ENCODE assay signal across 1 cellular context in the genomic region with DNA sequence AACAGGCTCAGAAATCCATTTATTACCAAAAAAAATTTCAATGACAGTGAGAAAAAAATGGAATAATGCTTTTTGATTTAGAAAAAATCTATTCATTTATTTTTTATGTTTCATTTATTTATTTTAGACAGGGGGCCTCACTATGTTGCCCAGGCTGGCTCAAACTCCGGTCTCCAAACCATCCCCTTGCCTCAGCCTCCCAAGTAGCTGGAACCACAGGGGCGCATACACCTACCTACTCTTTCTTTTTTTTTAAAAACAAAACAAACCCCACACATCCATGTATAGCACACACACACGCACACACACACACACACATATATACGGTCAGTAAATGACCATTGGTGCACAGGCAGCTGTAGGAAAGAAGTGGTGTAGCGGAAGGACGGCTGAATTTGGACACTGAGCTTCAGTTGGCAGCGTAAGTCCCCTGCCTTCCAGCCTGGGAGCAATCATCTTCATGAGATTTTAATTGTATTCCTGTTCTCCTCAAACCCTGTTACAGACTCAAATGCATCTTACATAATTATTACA.
TF ChIP-seq lines count a peak whose summit lies in the region.

No MANE protein-coding gene starts in this region.

TF ChIP-seq in K562, 482 proteins besides CTCF, POLR2A, EP300 and RAD21 (continues in another document):
- no peak for TF ChIP-seq POLR2AphosphoS5 (IDR thresholded peaks at IDR 0.05; ENCODE audit: control insufficient read depth, insufficient read depth, low read depth, low read length)
- TF ChIP-seq IFI16 (CRISPR knock-in tag; IDR thresholded peaks at IDR 0.05), result 0 out of 2 replicates have a peak, but pooled peaks have one; percentile 57
- no peak for TF ChIP-seq TAF15 (IDR thresholded peaks at IDR 0.05; ENCODE audit: low read depth, low read length)
- TF ChIP-seq MEIS2 (IDR thresholded peaks at IDR 0.05; ENCODE audit: partially characterized antibody), result no peak
- no peak for TF ChIP-seq ELK3 (CRISPR knock-in tag; IDR thresholded peaks at IDR 0.05)
- peak; percentile 85; the same call in 1 of the 2 replicates for TF ChIP-seq ELF4 (CRISPR knock-in tag; IDR thresholded peaks at IDR 0.05)
- no peak for TF ChIP-seq CCNT2 (IDR thresholded peaks at IDR 0.05; ENCODE audit: borderline replicate concordance, extremely low read depth, insufficient read length, low read depth, low read length)
- peak; percentile 49; the same call in 1 of the 2 replicates for TF ChIP-seq ZNF589 (CRISPR knock-in tag; IDR thresholded peaks at IDR 0.05; ENCODE audit: low read depth)
- no peak for TF ChIP-seq ETV6 (IDR thresholded peaks at IDR 0.05; ENCODE audit: borderline replicate concordance in 1 of 2, low read depth in 2 of 2, low read length in 1 of 2)
- TF ChIP-seq ETV6 (CRISPR knock-in tag; IDR thresholded peaks at IDR 0.05; ENCODE audit: borderline replicate concordance), result no peak
- no peak for TF ChIP-seq NEUROD1 (IDR thresholded peaks at IDR 0.05; ENCODE audit: borderline replicate concordance, low read depth, low read length, partially characterized antibody)
- 0 out of 2 replicates have a peak, but pooled peaks have one; percentile 20 for TF ChIP-seq ZKSCAN8 (CRISPR knock-in tag; IDR thresholded peaks at IDR 0.05)
- TF ChIP-seq, protein P1, sequence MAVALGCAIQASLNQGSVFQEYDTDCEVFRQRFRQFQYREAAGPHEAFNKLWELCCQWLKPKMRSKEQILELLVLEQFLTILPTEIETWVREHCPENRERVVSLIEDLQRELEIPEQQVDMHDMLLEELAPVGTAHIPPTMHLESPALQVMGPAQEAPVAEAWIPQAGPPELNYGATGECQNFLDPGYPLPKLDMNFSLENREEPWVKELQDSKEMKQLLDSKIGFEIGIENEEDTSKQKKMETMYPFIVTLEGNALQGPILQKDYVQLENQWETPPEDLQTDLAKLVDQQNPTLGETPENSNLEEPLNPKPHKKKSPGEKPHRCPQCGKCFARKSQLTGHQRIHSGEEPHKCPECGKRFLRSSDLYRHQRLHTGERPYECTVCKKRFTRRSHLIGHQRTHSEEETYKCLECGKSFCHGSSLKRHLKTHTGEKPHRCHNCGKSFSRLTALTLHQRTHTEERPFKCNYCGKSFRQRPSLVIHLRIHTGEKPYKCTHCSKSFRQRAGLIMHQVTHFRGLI (CRISPR knock-in tag; IDR thresholded peaks at IDR 0.05), result no peak
- peak; percentile 26; the same call in 1 of the 2 replicates for TF ChIP-seq HDGF (IDR thresholded peaks at IDR 0.05)
- TF ChIP-seq ZSCAN32 (CRISPR knock-in tag; IDR thresholded peaks at IDR 0.05), result 0 out of 2 replicates have a peak, but pooled peaks have one; percentile 14
- no peak for TF ChIP-seq ZNF408 (CRISPR knock-in tag; IDR thresholded peaks at IDR 0.05; ENCODE audit: low read depth)
- TF ChIP-seq SIX5 (IDR thresholded peaks at IDR 0.05; ENCODE audit: borderline replicate concordance in 1 of 2, insufficient read depth in 1 of 2, low read depth in 1 of 2, low read length in 2 of 2), result no peak
- no peak for TF ChIP-seq NCOR1 (IDR thresholded peaks at IDR 0.05)
- no peak for TF ChIP-seq GTF2A2 (tag; IDR thresholded peaks at IDR 0.05)
- TF ChIP-seq, protein P2, sequence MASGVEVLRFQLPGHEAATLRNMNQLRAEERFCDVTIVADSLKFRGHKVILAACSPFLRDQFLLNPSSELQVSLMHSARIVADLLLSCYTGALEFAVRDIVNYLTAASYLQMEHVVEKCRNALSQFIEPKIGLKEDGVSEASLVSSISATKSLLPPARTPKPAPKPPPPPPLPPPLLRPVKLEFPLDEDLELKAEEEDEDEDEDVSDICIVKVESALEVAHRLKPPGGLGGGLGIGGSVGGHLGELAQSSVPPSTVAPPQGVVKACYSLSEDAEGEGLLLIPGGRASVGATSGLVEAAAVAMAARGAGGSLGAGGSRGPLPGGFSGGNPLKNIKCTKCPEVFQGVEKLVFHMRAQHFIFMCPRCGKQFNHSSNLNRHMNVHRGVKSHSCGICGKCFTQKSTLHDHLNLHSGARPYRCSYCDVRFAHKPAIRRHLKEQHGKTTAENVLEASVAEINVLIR (CRISPR knock-in tag; IDR thresholded peaks at IDR 0.05), result no peak
- TF ChIP-seq PYGO2 (tag; IDR thresholded peaks at IDR 0.05), result no peak
- TF ChIP-seq GABPA (tag; conservative IDR thresholded peaks at IDR 0.05; ENCODE audit: low read depth), result 0 out of 2 replicates have a peak, but pooled peaks have one; percentile 0
- 0 out of 2 replicates have a peak, but pooled peaks have one; percentile 9 for TF ChIP-seq ZNF431 (CRISPR knock-in tag; IDR thresholded peaks at IDR 0.05)
- TF ChIP-seq, protein P3, sequence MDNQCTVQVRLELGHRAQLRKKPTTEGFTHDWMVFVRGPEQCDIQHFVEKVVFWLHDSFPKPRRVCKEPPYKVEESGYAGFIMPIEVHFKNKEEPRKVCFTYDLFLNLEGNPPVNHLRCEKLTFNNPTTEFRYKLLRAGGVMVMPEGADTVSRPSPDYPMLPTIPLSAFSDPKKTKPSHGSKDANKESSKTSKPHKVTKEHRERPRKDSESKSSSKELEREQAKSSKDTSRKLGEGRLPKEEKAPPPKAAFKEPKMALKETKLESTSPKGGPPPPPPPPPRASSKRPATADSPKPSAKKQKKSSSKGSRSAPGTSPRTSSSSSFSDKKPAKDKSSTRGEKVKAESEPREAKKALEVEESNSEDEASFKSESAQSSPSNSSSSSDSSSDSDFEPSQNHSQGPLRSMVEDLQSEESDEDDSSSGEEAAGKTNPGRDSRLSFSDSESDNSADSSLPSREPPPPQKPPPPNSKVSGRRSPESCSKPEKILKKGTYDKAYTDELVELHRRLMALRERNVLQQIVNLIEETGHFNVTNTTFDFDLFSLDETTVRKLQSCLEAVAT (IDR thresholded peaks at IDR 0.05), result peak; percentile 83 to 87; a peak in 3 of 4 replicates
- peak; percentile 6; the same call in 1 of the 2 replicates for TF ChIP-seq ETV1 (tag; conservative IDR thresholded peaks at IDR 0.05; ENCODE audit: low read depth)
- TF ChIP-seq DNMT1 (IDR thresholded peaks at IDR 0.05), result peak; percentile 53; the same call in 1 of the 2 replicates
- no peak for TF ChIP-seq VEZF1 (CRISPR knock-in tag; IDR thresholded peaks at IDR 0.05)
- no peak for TF ChIP-seq ELF2 (CRISPR knock-in tag; IDR thresholded peaks at IDR 0.05)
- TF ChIP-seq ZNF436 (CRISPR knock-in tag; IDR thresholded peaks at IDR 0.05), result 0 out of 2 replicates have a peak, but pooled peaks have one; percentile 27
- TF ChIP-seq MXI1 (IDR thresholded peaks at IDR 0.05; ENCODE audit: low read depth, low read length), result no peak
- no peak for TF ChIP-seq LCOR (CRISPR knock-in tag; IDR thresholded peaks at IDR 0.05)
- TF ChIP-seq FIP1L1 (IDR thresholded peaks at IDR 0.05; ENCODE audit: low read depth, low read length, poor library complexity, severe bottlenecking), result no peak
- no peak for TF ChIP-seq ILK (tag; IDR thresholded peaks at IDR 0.05; ENCODE audit: borderline replicate concordance, low read depth)
- TF ChIP-seq TRIM24 (IDR thresholded peaks at IDR 0.05), result no peak
- TF ChIP-seq NFIX (CRISPR knock-in tag; IDR thresholded peaks at IDR 0.05; ENCODE audit: low read depth), result no peak
- TF ChIP-seq, protein P4, sequence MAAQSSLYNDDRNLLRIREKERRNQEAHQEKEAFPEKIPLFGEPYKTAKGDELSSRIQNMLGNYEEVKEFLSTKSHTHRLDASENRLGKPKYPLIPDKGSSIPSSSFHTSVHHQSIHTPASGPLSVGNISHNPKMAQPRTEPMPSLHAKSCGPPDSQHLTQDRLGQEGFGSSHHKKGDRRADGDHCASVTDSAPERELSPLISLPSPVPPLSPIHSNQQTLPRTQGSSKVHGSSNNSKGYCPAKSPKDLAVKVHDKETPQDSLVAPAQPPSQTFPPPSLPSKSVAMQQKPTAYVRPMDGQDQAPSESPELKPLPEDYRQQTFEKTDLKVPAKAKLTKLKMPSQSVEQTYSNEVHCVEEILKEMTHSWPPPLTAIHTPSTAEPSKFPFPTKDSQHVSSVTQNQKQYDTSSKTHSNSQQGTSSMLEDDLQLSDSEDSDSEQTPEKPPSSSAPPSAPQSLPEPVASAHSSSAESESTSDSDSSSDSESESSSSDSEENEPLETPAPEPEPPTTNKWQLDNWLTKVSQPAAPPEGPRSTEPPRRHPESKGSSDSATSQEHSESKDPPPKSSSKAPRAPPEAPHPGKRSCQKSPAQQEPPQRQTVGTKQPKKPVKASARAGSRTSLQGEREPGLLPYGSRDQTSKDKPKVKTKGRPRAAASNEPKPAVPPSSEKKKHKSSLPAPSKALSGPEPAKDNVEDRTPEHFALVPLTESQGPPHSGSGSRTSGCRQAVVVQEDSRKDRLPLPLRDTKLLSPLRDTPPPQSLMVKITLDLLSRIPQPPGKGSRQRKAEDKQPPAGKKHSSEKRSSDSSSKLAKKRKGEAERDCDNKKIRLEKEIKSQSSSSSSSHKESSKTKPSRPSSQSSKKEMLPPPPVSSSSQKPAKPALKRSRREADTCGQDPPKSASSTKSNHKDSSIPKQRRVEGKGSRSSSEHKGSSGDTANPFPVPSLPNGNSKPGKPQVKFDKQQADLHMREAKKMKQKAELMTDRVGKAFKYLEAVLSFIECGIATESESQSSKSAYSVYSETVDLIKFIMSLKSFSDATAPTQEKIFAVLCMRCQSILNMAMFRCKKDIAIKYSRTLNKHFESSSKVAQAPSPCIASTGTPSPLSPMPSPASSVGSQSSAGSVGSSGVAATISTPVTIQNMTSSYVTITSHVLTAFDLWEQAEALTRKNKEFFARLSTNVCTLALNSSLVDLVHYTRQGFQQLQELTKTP (IDR thresholded peaks at IDR 0.05; ENCODE audit: low read depth in 1 of 2, partially characterized antibody in 2 of 2), result peak in 1 of 2 experiments; percentile 13
- TF ChIP-seq ARNT (IDR thresholded peaks at IDR 0.05), result no peak
- TF ChIP-seq THRB (CRISPR knock-in tag; conservative IDR thresholded peaks at IDR 0.05), result 0 out of 2 replicates have a peak, but pooled peaks have one; percentile 51
- TF ChIP-seq SMARCA5 (IDR thresholded peaks at IDR 0.05), result 0 out of 2 replicates have a peak, but pooled peaks have one; percentile 27
- 0 out of 2 replicates have a peak, but pooled peaks have one; percentile 51 for TF ChIP-seq HLTF (IDR thresholded peaks at IDR 0.05)
- peak; percentile 26 for TF ChIP-seq NCOA4 (IDR thresholded peaks at IDR 0.05; ENCODE audit: partially characterized antibody)
- TF ChIP-seq, protein P5, sequence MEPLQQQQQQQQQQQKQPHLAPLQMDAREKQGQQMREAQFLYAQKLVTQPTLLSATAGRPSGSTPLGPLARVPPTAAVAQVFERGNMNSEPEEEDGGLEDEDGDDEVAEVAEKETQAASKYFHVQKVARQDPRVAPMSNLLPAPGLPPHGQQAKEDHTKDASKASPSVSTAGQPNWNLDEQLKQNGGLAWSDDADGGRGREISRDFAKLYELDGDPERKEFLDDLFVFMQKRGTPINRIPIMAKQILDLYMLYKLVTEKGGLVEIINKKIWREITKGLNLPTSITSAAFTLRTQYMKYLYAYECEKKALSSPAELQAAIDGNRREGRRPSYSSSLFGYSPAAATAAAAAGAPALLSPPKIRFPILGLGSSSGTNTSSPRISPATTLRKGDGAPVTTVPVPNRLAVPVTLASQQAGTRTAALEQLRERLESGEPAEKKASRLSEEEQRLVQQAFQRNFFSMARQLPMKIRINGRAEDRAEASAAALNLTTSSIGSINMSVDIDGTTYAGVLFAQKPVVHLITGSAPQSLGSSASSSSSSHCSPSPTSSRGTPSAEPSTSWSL (CRISPR knock-in tag; IDR thresholded peaks at IDR 0.05; ENCODE audit: borderline replicate concordance), result no peak
- TF ChIP-seq NBN (IDR thresholded peaks at IDR 0.05; ENCODE audit: low read depth), result no peak
- TF ChIP-seq FUS (optimal IDR thresholded peaks at IDR 0.05; ENCODE audit: low read depth, low read length), result no peak
- 0 out of 2 replicates have a peak, but pooled peaks have one; percentile 31 for TF ChIP-seq LARP7 (IDR thresholded peaks at IDR 0.05)
- TF ChIP-seq POLR2H (tag; IDR thresholded peaks at IDR 0.05; ENCODE audit: low read depth), result no peak
- TF ChIP-seq HNRNPUL1 (IDR thresholded peaks at IDR 0.05; ENCODE audit: low read length), result no peak
- TF ChIP-seq MTA1 (IDR thresholded peaks at IDR 0.05; ENCODE audit: borderline replicate concordance), result 0 out of 2 replicates have a peak, but pooled peaks have one; percentile 41
- TF ChIP-seq, protein P6, sequence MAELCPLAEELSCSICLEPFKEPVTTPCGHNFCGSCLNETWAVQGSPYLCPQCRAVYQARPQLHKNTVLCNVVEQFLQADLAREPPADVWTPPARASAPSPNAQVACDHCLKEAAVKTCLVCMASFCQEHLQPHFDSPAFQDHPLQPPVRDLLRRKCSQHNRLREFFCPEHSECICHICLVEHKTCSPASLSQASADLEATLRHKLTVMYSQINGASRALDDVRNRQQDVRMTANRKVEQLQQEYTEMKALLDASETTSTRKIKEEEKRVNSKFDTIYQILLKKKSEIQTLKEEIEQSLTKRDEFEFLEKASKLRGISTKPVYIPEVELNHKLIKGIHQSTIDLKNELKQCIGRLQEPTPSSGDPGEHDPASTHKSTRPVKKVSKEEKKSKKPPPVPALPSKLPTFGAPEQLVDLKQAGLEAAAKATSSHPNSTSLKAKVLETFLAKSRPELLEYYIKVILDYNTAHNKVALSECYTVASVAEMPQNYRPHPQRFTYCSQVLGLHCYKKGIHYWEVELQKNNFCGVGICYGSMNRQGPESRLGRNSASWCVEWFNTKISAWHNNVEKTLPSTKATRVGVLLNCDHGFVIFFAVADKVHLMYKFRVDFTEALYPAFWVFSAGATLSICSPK (IDR thresholded peaks at IDR 0.05; ENCODE audit: borderline replicate concordance), result 0 out of 2 replicates have a peak, but pooled peaks have one; percentile 35
